Comparison of ENCODE assay signal across 32 cellular contexts in genomic region chr3:148981236-148981635, GRCh38.
"Had no signal": no experiment of that assay in that cellular context is flagged by ENCODE, and none has a peak within 500 bp of the region (broad histone marks: within the 10 kb centered on the region; RNA-seq: fewer than 3 reads in every experiment).

No MANE protein-coding gene starts in this region.

- H3K4me1 ChIP-seq: adrenal gland, body of pancreas, breast epithelium had no signal

- H3K9me3 ChIP-seq: adrenal gland, body of pancreas, breast epithelium had no signal

- H3K27ac ChIP-seq: adrenal gland, body of pancreas, brain microvascular endothelial cell, breast epithelium, VCaP had no signal

- H3K27me3 ChIP-seq: adrenal gland, body of pancreas, brain microvascular endothelial cell, breast epithelium had no signal

- ATAC-seq: activated CD8-positive, alpha-beta T cell treated with anti-CD3 and anti-CD28 coated beads for 36 hours; activated naive CD4-positive, alpha-beta T cell treated with anti-CD3 and anti-CD28 coated beads, Interleukin-2, amount 50 U/mL, for 72 hours; activated T-cell treated with anti-CD3 and anti-CD28 coated beads, Interleukin-2, amount 50 U/mL, for 4 hours; activated T-cell treated with anti-CD3 and anti-CD28 coated beads, Interleukin-2, amount 50 U/mL, for 72 hours; activated T-helper 17 cell treated with anti-CD3 and anti-CD28 coated beads, Interleukin-2, amount 50 U/mL, for 72 hours; body of pancreas had no signal

- H3K4me3 ChIP-seq: adrenal gland, body of pancreas, breast epithelium had no signal

- DNase-seq: activated B cell treated with CpG ODN at 0.5 μM for 24 hours; activated CD4-positive, alpha-beta memory T cell treated with anti-CD3 and anti-CD28 coated beads for 36 hours; activated CD4-positive, alpha-beta T cell treated with anti-CD3 and anti-CD28 coated beads for 4 hours; activated CD4-positive, alpha-beta T cell treated with anti-CD3 and anti-CD28 coated beads, Interleukin-2, amount 10 ng/mL, durations not matched to agents 24 days and 14 days; activated CD4-positive, alpha-beta T cell treated with anti-CD3 and anti-CD28 coated beads, Interleukin-2, amount 50 U/mL, for 1 hour; activated CD4-positive, alpha-beta T cell treated with anti-CD3 and anti-CD28 coated beads, Interleukin-2, amount 50 U/mL, for 4 hours; activated CD4-positive, CD25-positive, alpha-beta regulatory T cell treated with anti-CD3 and anti-CD28 coated beads, Interleukin-2, amount 50 U/mL, for 72 hours; activated CD8-positive, alpha-beta memory T cell treated with anti-CD3 and anti-CD28 coated beads, Interleukin-2, amount 50 U/mL, for 4 hours; activated CD8-positive, alpha-beta T cell treated with anti-CD3 and anti-CD28 coated beads for 36 hours; activated effector memory CD4-positive, alpha-beta T cell treated with anti-CD3 and anti-CD28 coated beads, Interleukin-2, amount 50 U/mL, for 16 hours; activated gamma-delta T cell treated with Interleukin-2 at 50 U/mL for 16 hours; activated naive CD4-positive, alpha-beta T cell; activated naive CD4-positive, alpha-beta T cell treated with anti-CD3 and anti-CD28 coated beads for 36 hours; activated naive CD4-positive, alpha-beta T cell treated with anti-CD3 and anti-CD28 coated beads, Interleukin-2, amount 50 U/mL, for 16 hours; activated naive CD8-positive, alpha-beta T cell treated with anti-CD3 and anti-CD28 coated beads for 36 hours; activated T-cell treated with anti-CD3 and anti-CD28 coated beads for 4 hours; activated T-cell treated with anti-CD3 and anti-CD28 coated beads, Interleukin-2, amount 50 U/mL, for 1 hour; activated T-cell treated with anti-CD3 and anti-CD28 coated beads, Interleukin-2, amount 50 U/mL, for 4 hours; activated T-cell treated with anti-CD3 and anti-CD28 coated beads, Interleukin-2, amount 50 U/mL, for 72 hours; adrenal gland; amniotic stem cell; aorta; body of pancreas; brain microvascular endothelial cell; central memory CD4-positive, alpha-beta T cell; T-helper 1 cell; T-helper 2 cell; T-helper 9 cell had no signal

- H3K36me3 ChIP-seq: adrenal gland, brain microvascular endothelial cell, breast epithelium had no signal
